In the genomic region with DNA sequence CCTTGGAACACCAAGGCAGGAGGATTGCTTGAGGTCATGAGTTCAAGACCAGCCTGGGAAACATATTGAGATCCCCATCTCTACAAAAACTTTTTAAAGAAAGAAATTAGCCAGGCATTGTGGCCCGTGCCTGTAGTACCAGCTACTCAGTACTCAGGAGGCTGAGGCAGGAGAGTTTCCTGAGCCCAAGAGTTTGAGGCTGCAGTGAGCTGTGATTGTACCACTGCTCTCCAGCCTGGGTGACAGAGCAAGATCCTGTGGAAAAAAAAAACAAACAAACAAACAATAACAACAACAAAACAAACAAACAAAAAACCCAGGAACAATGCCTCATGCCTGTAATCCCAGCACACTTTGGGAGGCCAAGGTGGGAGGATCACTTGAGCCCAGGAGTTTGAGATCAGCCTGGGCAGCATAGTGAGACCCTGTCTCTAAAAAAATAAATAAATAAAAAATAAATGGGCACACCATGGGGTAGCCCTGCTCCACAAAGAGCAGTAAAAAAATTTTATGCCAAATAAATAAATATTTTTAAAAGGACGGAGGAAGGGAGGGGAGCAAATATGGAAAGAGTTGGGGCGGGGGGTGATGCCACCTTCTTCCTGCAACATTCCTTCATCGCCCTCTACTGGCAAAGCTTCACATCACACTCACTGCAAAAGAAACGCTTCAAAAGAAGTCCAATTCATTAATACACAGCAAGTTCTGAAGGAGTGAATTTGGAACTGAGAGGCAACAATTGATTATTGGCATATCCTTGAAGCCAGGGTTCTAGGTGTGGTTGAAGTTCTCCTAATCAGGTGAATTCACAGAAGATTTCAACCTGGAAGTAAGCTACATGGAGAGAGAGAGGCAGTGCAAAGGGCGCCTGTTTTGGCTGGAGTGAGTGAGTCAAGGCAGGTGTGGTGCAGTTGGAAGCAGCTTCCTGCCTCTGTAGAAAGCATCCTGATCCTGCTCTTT, we compare ENCODE assay signal across 8 cellular contexts. TPM values are rescaled to one million over a fixed set of nuclear protein-coding genes. Genes with fewer than 3 reads are reported as not detected.
DNase-seq lines count a peak whose midpoint lies in the region; ATAC-seq and TF ChIP-seq lines count a peak whose summit lies in the region.

No MANE protein-coding gene starts in this region.

- H3K36me3 ChIP-seq in RWPE2 (ENCODE audit: low read depth) (no peaks in the 10 kb centered on the region), prostate gland (no peaks in the 10 kb centered on the region)

- TF ChIP-seq CTCF in RWPE2 (IDR thresholded peaks at IDR 0.05; ENCODE audit: poor library complexity, severe bottlenecking) (peak; percentile 94), prostate gland (IDR thresholded peaks at IDR 0.05) (peak; percentile 74 to 84 (median 74))

- DNase-seq in NCI-H1436 (lab: John Stamatoyannopoulos, UW) (peak; percentile 44), NCI-H1436 treated with DMSO at 0.1 percent for 48 hours (lab: John Stamatoyannopoulos, UW) (no peak), HK-2 (ENCODE audit: unreplicated experiment) (peak; percentile 40), RWPE2 (ENCODE audit: low spot score) (no peak), germinal center (ENCODE audit: low spot score) (peak; percentile 66), prostate gland (ENCODE audit: low spot score) (peak; percentile 70)
- peak; percentile 84 for DNase-seq in activated effector memory CD4-positive, alpha-beta T cell treated with anti-CD3 and anti-CD28 coated beads, Interleukin-2, amount 50 U/mL, for 16 hours

- WGBS in prostate gland: 28% methylated on average over 6 of the region's 6 CpGs

- H3K9me3 ChIP-seq in RWPE2 (ENCODE audit: severe bottlenecking): no peaks in the 10 kb centered on the region
- no peaks in the 10 kb centered on the region for H3K9me3 ChIP-seq in prostate gland

- no peaks in the 10 kb centered on the region for H3K4me1 ChIP-seq in RWPE2 (ENCODE audit: insufficient read depth, poor library complexity, severe bottlenecking)
- H3K4me1 ChIP-seq in prostate gland (replicated peaks): no peaks in the 10 kb centered on the region

- H3K4me3 ChIP-seq in RWPE2 (ENCODE audit: severe bottlenecking) (no peak overlapping the region), prostate gland (no peak overlapping the region)

- ATAC-seq in RWPE2 (ENCODE audit: low read depth) (peak; percentile 88), HG03045 (IDR thresholded peaks at IDR 0.05; ENCODE audit: unreplicated experiment) (no peak)

- no peaks in the 10 kb centered on the region for H3K27me3 ChIP-seq in RWPE2 (ENCODE audit: insufficient read depth, poor library complexity, severe bottlenecking)
- H3K27me3 ChIP-seq in prostate gland (replicated peaks; ENCODE audit: insufficient read depth): no peaks in the 10 kb centered on the region

- no peak for TF ChIP-seq POLR2A in prostate gland (IDR thresholded peaks at IDR 0.05)

- intact Hi-C loops in prostate gland (cut with DNase I): loop anchor here (2.0 to 10.0 kb wide), 3 partner anchors 67 to 422 kb away; no protein-coding TSS in a partner anchor

- no peak overlapping the region for H3K27ac ChIP-seq in RWPE2 (ENCODE audit: poor library complexity, severe bottlenecking)
- no peak overlapping the region for H3K27ac ChIP-seq in prostate gland

RNA-seq across cellular contexts. Expression of a gene that starts 8.8 kb away (rescaled TPM):
- 10 to 100 TPM; 49.9 to 52.7 TPM for total RNA-seq in prostate gland

RNA-seq across cellular contexts. Expression of a gene that starts 37.8 kb away (rescaled TPM):
- 10 to 100 TPM; 12.8 to 13.1 TPM for total RNA-seq in prostate gland

Comparison
In these comparisons a context has a peak if more than half of its experiments do, and no peak if none do; other contexts are left out.
1. DNase-seq: peak in NCI-H1436 (single experiment), HK-2 (single experiment), activated effector memory CD4-positive, alpha-beta T cell treated with anti-CD3 and anti-CD28 coated beads, Interleukin-2, amount 50 U/mL, for 16 hours (single experiment), germinal center (single experiment) and prostate gland (single experiment); none in NCI-H1436 treated with DMSO at 0.1 percent for 48 hours (single experiment) and RWPE2 (single experiment).